ENCODE assay signal across 20 cellular contexts in the genomic region with DNA sequence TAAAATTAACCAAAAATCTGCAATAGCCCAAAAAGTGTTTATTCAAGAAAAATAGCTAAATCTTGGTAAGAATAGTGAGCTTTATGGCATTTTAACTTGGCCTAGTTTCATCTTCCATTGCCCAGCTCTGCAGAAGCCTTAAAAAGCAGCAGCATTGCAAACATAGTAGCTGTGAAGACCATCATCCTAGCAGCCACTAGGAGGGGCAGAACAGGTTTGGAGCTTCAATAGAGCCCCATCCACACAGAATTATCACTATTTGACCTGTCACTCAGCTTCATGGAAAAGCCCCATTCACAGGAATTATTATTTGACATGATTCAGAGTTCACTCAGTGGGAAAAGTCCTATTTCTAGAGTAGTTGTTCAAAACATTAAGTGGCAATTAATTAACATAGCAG. TPM values are rescaled to one million over a fixed set of nuclear protein-coding genes. Genes with fewer than 3 reads are reported as not detected.
DNase-seq lines count a peak whose midpoint lies in the region; ATAC-seq and TF ChIP-seq lines count a peak whose summit lies in the region.
"Had no signal": no experiment of that assay in that cellular context is flagged by ENCODE, and none has a peak within 500 bp of the region (broad histone marks: within the 10 kb centered on the region; RNA-seq: fewer than 3 reads in every experiment).

No MANE protein-coding gene starts in this region.

- H3K27ac ChIP-seq in GM23248 (no peak overlapping the region), caudate nucleus (ENCODE audit: low read depth, low read length) (no peak overlapping the region)
- H3K27ac ChIP-seq: HL-60, KMS-11 had no signal

- H3K9ac ChIP-seq in GM23248 = no peak overlapping the region
- H3K9ac ChIP-seq: KMS-11 had no signal

- in situ Hi-C loops in GM23248 (cut with MboI) = no loop called here

- no peaks in the 10 kb centered on the region for H4K20me1 ChIP-seq in GM23248 (ENCODE audit: insufficient read depth)

- H3K4me3 ChIP-seq in AG10803 (ENCODE audit: low read length) (no peak overlapping the region), GM23248 (no peak overlapping the region), kidney epithelial cell (ENCODE audit: low read depth, low read length) (no peak overlapping the region)

- no peak overlapping the region for H3K4me2 ChIP-seq in GM23248 (ENCODE audit: unreplicated experiment)
- H3K4me2 ChIP-seq: KMS-11 had no signal

- H3K79me2 ChIP-seq in GM23248 (ENCODE audit: insufficient read depth) = no peaks in the 10 kb centered on the region

- H3K9me3 ChIP-seq in GM23248 (ENCODE audit: low read depth) = no peaks in the 10 kb centered on the region

- TF ChIP-seq CTCF in AG10803 (conservative IDR thresholded peaks at IDR 0.05; ENCODE audit: low read length) (peak; percentile 34), kidney epithelial cell (IDR thresholded peaks at IDR 0.05; ENCODE audit: insufficient read depth, low read length, poor library complexity, severe bottlenecking) (peak; percentile 24)

- H3F3A ChIP-seq in GM23248 (ENCODE audit: insufficient read depth) = no peaks in the 10 kb centered on the region

- no peaks in the 10 kb centered on the region for H3K36me3 ChIP-seq in GM23248 (ENCODE audit: low read depth)
- no peaks in the 10 kb centered on the region for H3K36me3 ChIP-seq in kidney epithelial cell (ENCODE audit: control insufficient read depth, insufficient read depth, low read length)

- peak overlapping the region; percentile 7; the same call in 1 of the 2 replicates for H2AFZ ChIP-seq in GM23248

- ATAC-seq in SK-N-SH treated with all-trans-retinoic acid at 6 μM for 48 hours (peak; percentile 42; the same call in 1 of the 3 replicates), HG02981 (IDR thresholded peaks at IDR 0.05; ENCODE audit: unreplicated experiment) (no peak), HG02884 (IDR thresholded peaks at IDR 0.05; ENCODE audit: unreplicated experiment) (no peak)

- H3K9me2 ChIP-seq in GM23248 (ENCODE audit: insufficient read depth) = no peaks in the 10 kb centered on the region

- H3K27me3 ChIP-seq in GM23248 (replicated peaks; ENCODE audit: insufficient read depth) (no peaks in the 10 kb centered on the region), kidney epithelial cell (ENCODE audit: control insufficient read depth, insufficient read depth, low read length) (no peaks in the 10 kb centered on the region)

- no peaks in the 10 kb centered on the region for H3K4me1 ChIP-seq in GM23248 (ENCODE audit: insufficient read depth)

- DNase-seq in AG10803 (ENCODE audit: low read depth) (no peak), GM23248 (peak; percentile 7), kidney epithelial cell (ENCODE audit: low read depth) (no peak), caudate nucleus (lab: John Stamatoyannopoulos, UW) (no peak), SW480 (ENCODE audit: low spot score) (no peak)
- DNase-seq: activated CD4-positive, alpha-beta T cell treated with anti-CD3 and anti-CD28 coated beads, Interleukin-2, amount 10 ng/mL, durations not matched to agents 24 days and 14 days; activated naive CD4-positive, alpha-beta T cell treated with anti-CD3 and anti-CD28 coated beads, Interleukin-2, amount 50 U/mL, for 16 hours; activated T-cell treated with anti-CD3 and anti-CD28 coated beads for 4 hours; AML-193; DMS153; NCI-H1417 treated with DMSO at 0.1 percent for 48 hours; stimulated activated naive CD4-positive, alpha-beta T cell treated with Interleukin-2 at 50 U/mL for 16 hours had no signal

TF ChIP-seq in SK-N-SH treated with all-trans-retinoic acid at 6 μM for 48 hours, 23 proteins besides CTCF, POLR2A, EP300 and RAD21 (continues in another document):
- TF ChIP-seq PPARA (CRISPR knock-in tag; IDR thresholded peaks at IDR 0.05; ENCODE audit: borderline replicate concordance) (no peak), ESRRG (CRISPR knock-in tag; IDR thresholded peaks at IDR 0.05) (no peak), GLIS3 (CRISPR knock-in tag; IDR thresholded peaks at IDR 0.05) (no peak), ARNTL (CRISPR knock-in tag; IDR thresholded peaks at IDR 0.05; ENCODE audit: borderline replicate concordance, low read depth) (no peak), ZNF8 (CRISPR knock-in tag; IDR thresholded peaks at IDR 0.05) (no peak), TCF4 (CRISPR knock-in tag; IDR thresholded peaks at IDR 0.05; ENCODE audit: borderline replicate concordance) (no peak), TOX (CRISPR knock-in tag; IDR thresholded peaks at IDR 0.05; ENCODE audit: borderline replicate concordance) (no peak), ISL1 (CRISPR knock-in tag; IDR thresholded peaks at IDR 0.05) (no peak), ZC3H10 (CRISPR knock-in tag; IDR thresholded peaks at IDR 0.05) (no peak), ZNF70 (CRISPR knock-in tag; IDR thresholded peaks at IDR 0.05) (no peak)
- TF ChIP-seq, protein P1, sequence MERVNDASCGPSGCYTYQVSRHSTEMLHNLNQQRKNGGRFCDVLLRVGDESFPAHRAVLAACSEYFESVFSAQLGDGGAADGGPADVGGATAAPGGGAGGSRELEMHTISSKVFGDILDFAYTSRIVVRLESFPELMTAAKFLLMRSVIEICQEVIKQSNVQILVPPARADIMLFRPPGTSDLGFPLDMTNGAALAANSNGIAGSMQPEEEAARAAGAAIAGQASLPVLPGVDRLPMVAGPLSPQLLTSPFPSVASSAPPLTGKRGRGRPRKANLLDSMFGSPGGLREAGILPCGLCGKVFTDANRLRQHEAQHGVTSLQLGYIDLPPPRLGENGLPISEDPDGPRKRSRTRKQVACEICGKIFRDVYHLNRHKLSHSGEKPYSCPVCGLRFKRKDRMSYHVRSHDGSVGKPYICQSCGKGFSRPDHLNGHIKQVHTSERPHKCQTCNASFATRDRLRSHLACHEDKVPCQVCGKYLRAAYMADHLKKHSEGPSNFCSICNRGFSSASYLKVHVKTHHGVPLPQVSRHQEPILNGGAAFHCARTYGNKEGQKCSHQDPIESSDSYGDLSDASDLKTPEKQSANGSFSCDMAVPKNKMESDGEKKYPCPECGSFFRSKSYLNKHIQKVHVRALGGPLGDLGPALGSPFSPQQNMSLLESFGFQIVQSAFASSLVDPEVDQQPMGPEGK (CRISPR knock-in tag; IDR thresholded peaks at IDR 0.05; ENCODE audit: borderline replicate concordance) = no peak
- TF ChIP-seq, protein P2, sequence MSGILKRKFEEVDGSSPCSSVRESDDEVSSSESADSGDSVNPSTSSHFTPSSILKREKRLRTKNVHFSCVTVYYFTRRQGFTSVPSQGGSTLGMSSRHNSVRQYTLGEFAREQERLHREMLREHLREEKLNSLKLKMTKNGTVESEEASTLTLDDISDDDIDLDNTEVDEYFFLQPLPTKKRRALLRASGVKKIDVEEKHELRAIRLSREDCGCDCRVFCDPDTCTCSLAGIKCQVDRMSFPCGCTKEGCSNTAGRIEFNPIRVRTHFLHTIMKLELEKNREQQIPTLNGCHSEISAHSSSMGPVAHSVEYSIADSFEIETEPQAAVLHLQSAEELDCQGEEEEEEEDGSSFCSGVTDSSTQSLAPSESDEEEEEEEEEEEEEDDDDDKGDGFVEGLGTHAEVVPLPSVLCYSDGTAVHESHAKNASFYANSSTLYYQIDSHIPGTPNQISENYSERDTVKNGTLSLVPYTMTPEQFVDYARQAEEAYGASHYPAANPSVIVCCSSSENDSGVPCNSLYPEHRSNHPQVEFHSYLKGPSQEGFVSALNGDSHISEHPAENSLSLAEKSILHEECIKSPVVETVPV (CRISPR knock-in tag; IDR thresholded peaks at IDR 0.05) = no peak
- TF ChIP-seq, protein P3, sequence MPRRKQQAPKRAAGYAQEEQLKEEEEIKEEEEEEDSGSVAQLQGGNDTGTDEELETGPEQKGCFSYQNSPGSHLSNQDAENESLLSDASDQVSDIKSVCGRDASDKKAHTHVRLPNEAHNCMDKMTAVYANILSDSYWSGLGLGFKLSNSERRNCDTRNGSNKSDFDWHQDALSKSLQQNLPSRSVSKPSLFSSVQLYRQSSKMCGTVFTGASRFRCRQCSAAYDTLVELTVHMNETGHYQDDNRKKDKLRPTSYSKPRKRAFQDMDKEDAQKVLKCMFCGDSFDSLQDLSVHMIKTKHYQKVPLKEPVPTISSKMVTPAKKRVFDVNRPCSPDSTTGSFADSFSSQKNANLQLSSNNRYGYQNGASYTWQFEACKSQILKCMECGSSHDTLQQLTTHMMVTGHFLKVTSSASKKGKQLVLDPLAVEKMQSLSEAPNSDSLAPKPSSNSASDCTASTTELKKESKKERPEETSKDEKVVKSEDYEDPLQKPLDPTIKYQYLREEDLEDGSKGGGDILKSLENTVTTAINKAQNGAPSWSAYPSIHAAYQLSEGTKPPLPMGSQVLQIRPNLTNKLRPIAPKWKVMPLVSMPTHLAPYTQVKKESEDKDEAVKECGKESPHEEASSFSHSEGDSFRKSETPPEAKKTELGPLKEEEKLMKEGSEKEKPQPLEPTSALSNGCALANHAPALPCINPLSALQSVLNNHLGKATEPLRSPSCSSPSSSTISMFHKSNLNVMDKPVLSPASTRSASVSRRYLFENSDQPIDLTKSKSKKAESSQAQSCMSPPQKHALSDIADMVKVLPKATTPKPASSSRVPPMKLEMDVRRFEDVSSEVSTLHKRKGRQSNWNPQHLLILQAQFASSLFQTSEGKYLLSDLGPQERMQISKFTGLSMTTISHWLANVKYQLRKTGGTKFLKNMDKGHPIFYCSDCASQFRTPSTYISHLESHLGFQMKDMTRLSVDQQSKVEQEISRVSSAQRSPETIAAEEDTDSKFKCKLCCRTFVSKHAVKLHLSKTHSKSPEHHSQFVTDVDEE (CRISPR knock-in tag; IDR thresholded peaks at IDR 0.05) = no peak
- TF ChIP-seq, protein P4, sequence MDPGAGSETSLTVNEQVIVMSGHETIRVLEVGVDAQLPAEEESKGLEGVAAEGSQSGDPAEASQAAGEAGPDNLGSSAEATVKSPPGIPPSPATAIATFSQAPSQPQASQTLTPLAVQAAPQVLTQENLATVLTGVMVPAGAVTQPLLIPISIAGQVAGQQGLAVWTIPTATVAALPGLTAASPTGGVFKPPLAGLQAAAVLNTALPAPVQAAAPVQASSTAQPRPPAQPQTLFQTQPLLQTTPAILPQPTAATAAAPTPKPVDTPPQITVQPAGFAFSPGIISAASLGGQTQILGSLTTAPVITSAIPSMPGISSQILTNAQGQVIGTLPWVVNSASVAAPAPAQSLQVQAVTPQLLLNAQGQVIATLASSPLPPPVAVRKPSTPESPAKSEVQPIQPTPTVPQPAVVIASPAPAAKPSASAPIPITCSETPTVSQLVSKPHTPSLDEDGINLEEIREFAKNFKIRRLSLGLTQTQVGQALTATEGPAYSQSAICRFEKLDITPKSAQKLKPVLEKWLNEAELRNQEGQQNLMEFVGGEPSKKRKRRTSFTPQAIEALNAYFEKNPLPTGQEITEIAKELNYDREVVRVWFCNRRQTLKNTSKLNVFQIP (CRISPR knock-in tag; IDR thresholded peaks at IDR 0.05; ENCODE audit: borderline replicate concordance, low read depth) = no peak

RNA-seq across cellular contexts. Expression of a gene that starts 7.3 kb away (rescaled TPM):
- 0.63 TPM in 1 of 2 replicates, not detected in the other for total RNA-seq in GM23248 (2014; rRNA removed; shearing (Covaris generic))
- 0.10 TPM in 1 of 2 replicates, not detected in the other for polyA plus RNA-seq in GM23248 (2016; fragmentation: Nextera tagmentation; extraction: Ambion mirVana)
- 0.27 and 0.58 TPM in 2 replicates for total RNA-seq in kidney epithelial cell
- total RNA-seq: activated CD4-positive, alpha-beta T cell treated with anti-CD3 and anti-CD28 coated beads, Interleukin-2, amount 10 ng/mL, durations not matched to agents 24 days and 14 days; bronchial epithelial cell; osteocyte; T-helper 2 cell treated with Interferon-gamma antibody and Interleukin-4, amounts not matched to agents 100 ng/mL and 5 ng/mL, for 36 hours had no signal

RNA-seq across cellular contexts. Expression of a gene that starts 40.9 kb away (rescaled TPM):
- 17.6 and 18.4 TPM in 2 replicates for total RNA-seq in GM23248 (2014; rRNA removed; shearing (Covaris generic))
- 26.7 and 27.6 TPM in 2 replicates for polyA plus RNA-seq in GM23248 (2016; fragmentation: Nextera tagmentation; extraction: Ambion mirVana)
- total RNA-seq in kidney epithelial cell = 0.21 and 0.67 TPM in 2 replicates
- total RNA-seq: activated CD4-positive, alpha-beta T cell treated with anti-CD3 and anti-CD28 coated beads, Interleukin-2, amount 10 ng/mL, durations not matched to agents 24 days and 14 days; osteocyte; T-helper 2 cell treated with Interferon-gamma antibody and Interleukin-4, amounts not matched to agents 100 ng/mL and 5 ng/mL, for 36 hours had no signal

Comparison
In these comparisons a context has a peak if more than half of its experiments do, and no peak if none do; other contexts are left out.
1. RNA of a gene that starts 40.9 kb away (total RNA-seq): 17.6 to 18.4 TPM in GM23248; 0.21 to 0.67 TPM in kidney epithelial cell; every median in the first group is over 10 times any median in the second.